1 cellular context compared by ENCODE assay signal in genomic region chr9:136339173-136339957, GRCh38.
TF ChIP-seq lines count a peak whose summit lies in the region.

No MANE protein-coding gene starts in this region.

TF ChIP-seq in HepG2, 621 proteins besides CTCF, POLR2A, EP300 and RAD21 (continued from another document and continues in another):
- no peak for TF ChIP-seq RERE (CRISPR knock-in tag; IDR thresholded peaks at IDR 0.05; ENCODE audit: low read depth)
- no peak for TF ChIP-seq PLSCR1 (CRISPR knock-in tag; IDR thresholded peaks at IDR 0.05; ENCODE audit: borderline replicate concordance)
- peak; percentile 48; the same call in 1 of the 2 replicates for TF ChIP-seq ZNF143 (CRISPR knock-in tag; IDR thresholded peaks at IDR 0.05)
- TF ChIP-seq BHLHE40 (IDR thresholded peaks at IDR 0.05; ENCODE audit: low read length) = 0 out of 2 replicates have a peak, but pooled peaks have one; percentile 12
- TF ChIP-seq GABPA (IDR thresholded peaks at IDR 0.05; ENCODE audit: low read depth, low read length) = no peak
- TF ChIP-seq GABPA (CRISPR knock-in tag; IDR thresholded peaks at IDR 0.05; ENCODE audit: low read depth) = peak; percentile 67
- TF ChIP-seq MIER3 (CRISPR knock-in tag; IDR thresholded peaks at IDR 0.05; ENCODE audit: borderline replicate concordance) = peak; percentile 36; the same call in 1 of the 2 replicates
- peak; percentile 67; the same call in 1 of the 2 replicates for TF ChIP-seq PITX1 (CRISPR knock-in tag; IDR thresholded peaks at IDR 0.05)
- TF ChIP-seq ZNF512 (CRISPR knock-in tag; IDR thresholded peaks at IDR 0.05) = no peak
- no peak for TF ChIP-seq SNAI1 (CRISPR knock-in tag; IDR thresholded peaks at IDR 0.05; ENCODE audit: borderline replicate concordance)
- no peak for TF ChIP-seq MLLT10 (CRISPR knock-in tag; IDR thresholded peaks at IDR 0.05)
- TF ChIP-seq ZNF589 (CRISPR knock-in tag; conservative IDR thresholded peaks at IDR 0.05) = no peak
- no peak for TF ChIP-seq PAF1 (CRISPR knock-in tag; IDR thresholded peaks at IDR 0.05)
- TF ChIP-seq ZNF660 (CRISPR knock-in tag; IDR thresholded peaks at IDR 0.05; ENCODE audit: borderline replicate concordance, low read depth) = no peak
- TF ChIP-seq, protein P1, sequence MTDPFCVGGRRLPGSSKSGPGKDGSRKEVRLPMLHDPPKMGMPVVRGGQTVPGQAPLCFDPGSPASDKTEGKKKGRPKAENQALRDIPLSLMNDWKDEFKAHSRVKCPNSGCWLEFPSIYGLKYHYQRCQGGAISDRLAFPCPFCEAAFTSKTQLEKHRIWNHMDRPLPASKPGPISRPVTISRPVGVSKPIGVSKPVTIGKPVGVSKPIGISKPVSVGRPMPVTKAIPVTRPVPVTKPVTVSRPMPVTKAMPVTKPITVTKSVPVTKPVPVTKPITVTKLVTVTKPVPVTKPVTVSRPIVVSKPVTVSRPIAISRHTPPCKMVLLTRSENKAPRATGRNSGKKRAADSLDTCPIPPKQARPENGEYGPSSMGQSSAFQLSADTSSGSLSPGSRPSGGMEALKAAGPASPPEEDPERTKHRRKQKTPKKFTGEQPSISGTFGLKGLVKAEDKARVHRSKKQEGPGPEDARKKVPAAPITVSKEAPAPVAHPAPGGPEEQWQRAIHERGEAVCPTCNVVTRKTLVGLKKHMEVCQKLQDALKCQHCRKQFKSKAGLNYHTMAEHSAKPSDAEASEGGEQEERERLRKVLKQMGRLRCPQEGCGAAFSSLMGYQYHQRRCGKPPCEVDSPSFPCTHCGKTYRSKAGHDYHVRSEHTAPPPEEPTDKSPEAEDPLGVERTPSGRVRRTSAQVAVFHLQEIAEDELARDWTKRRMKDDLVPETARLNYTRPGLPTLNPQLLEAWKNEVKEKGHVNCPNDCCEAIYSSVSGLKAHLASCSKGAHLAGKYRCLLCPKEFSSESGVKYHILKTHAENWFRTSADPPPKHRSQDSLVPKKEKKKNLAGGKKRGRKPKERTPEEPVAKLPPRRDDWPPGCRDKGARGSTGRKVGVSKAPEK (CRISPR knock-in tag; IDR thresholded peaks at IDR 0.05; ENCODE audit: borderline replicate concordance) = no peak
- 0 out of 2 replicates have a peak, but pooled peaks have one; percentile 14 for TF ChIP-seq BCL6 (CRISPR knock-in tag; IDR thresholded peaks at IDR 0.05)
- TF ChIP-seq ZNF703 (CRISPR knock-in tag; IDR thresholded peaks at IDR 0.05; ENCODE audit: borderline replicate concordance) = no peak
- no peak for TF ChIP-seq SP2 (CRISPR knock-in tag; IDR thresholded peaks at IDR 0.05)
- no peak for TF ChIP-seq ZNF530 (CRISPR knock-in tag; IDR thresholded peaks at IDR 0.05; ENCODE audit: low read depth)
- no peak for TF ChIP-seq TAF1 (CRISPR knock-in tag; IDR thresholded peaks at IDR 0.05)
- TF ChIP-seq RFX1 (IDR thresholded peaks at IDR 0.05) = no peak
- TF ChIP-seq MBD4 (IDR thresholded peaks at IDR 0.05; ENCODE audit: borderline replicate concordance, low read length) = no peak
- no peak for TF ChIP-seq RAD51 (IDR thresholded peaks at IDR 0.05; ENCODE audit: borderline replicate concordance)
- TF ChIP-seq, protein P2, sequence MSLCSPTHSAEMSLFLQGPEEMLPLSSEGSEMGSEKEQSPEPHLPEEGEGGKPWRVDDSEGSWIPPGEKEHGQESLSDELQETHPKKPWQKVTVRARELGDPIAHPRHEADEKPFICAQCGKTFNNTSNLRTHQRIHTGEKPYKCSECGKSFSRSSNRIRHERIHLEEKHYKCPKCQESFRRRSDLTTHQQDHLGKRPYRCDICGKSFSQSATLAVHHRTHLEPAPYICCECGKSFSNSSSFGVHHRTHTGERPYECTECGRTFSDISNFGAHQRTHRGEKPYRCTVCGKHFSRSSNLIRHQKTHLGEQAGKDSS (CRISPR knock-in tag; IDR thresholded peaks at IDR 0.05; ENCODE audit: borderline replicate concordance, low read depth) = peak; percentile 51; the same call in 1 of the 2 replicates
- TF ChIP-seq, protein P3, sequence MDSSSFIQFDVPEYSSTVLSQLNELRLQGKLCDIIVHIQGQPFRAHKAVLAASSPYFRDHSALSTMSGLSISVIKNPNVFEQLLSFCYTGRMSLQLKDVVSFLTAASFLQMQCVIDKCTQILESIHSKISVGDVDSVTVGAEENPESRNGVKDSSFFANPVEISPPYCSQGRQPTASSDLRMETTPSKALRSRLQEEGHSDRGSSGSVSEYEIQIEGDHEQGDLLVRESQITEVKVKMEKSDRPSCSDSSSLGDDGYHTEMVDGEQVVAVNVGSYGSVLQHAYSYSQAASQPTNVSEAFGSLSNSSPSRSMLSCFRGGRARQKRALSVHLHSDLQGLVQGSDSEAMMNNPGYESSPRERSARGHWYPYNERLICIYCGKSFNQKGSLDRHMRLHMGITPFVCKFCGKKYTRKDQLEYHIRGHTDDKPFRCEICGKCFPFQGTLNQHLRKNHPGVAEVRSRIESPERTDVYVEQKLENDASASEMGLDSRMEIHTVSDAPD (CRISPR knock-in tag; IDR thresholded peaks at IDR 0.05) = no peak
- TF ChIP-seq CCDC6 (CRISPR knock-in tag; IDR thresholded peaks at IDR 0.05) = no peak
- TF ChIP-seq, protein P4, sequence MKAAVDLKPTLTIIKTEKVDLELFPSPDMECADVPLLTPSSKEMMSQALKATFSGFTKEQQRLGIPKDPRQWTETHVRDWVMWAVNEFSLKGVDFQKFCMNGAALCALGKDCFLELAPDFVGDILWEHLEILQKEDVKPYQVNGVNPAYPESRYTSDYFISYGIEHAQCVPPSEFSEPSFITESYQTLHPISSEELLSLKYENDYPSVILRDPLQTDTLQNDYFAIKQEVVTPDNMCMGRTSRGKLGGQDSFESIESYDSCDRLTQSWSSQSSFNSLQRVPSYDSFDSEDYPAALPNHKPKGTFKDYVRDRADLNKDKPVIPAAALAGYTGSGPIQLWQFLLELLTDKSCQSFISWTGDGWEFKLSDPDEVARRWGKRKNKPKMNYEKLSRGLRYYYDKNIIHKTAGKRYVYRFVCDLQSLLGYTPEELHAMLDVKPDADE (CRISPR knock-in tag; IDR thresholded peaks at IDR 0.05) = no peak
- TF ChIP-seq NFYC (CRISPR knock-in tag; IDR thresholded peaks at IDR 0.05) = no peak
- TF ChIP-seq ZNF747 (CRISPR knock-in tag; IDR thresholded peaks at IDR 0.05; ENCODE audit: borderline replicate concordance) = peak; percentile 24; the same call in 1 of the 2 replicates
- no peak for TF ChIP-seq PREB (CRISPR knock-in tag; IDR thresholded peaks at IDR 0.05)
- TF ChIP-seq CHD2 (IDR thresholded peaks at IDR 0.05; ENCODE audit: low read depth, low read length) = no peak
- peak; percentile 56; the same call in 1 of the 2 replicates for TF ChIP-seq HNF4A (CRISPR knock-in tag; IDR thresholded peaks at IDR 0.05)
- peak; percentile 93 for TF ChIP-seq XRCC5 (optimal IDR thresholded peaks at IDR 0.05; ENCODE audit: low read length)
- no peak for TF ChIP-seq MLX (CRISPR knock-in tag; IDR thresholded peaks at IDR 0.05)
- no peak for TF ChIP-seq GLI4 (CRISPR knock-in tag; IDR thresholded peaks at IDR 0.05; ENCODE audit: borderline replicate concordance)
- no peak for TF ChIP-seq TEAD2 (CRISPR knock-in tag; IDR thresholded peaks at IDR 0.05)
- peak; percentile 27; the same call in 1 of the 2 replicates for TF ChIP-seq ZSCAN25 (CRISPR knock-in tag; IDR thresholded peaks at IDR 0.05)
- TF ChIP-seq NFKB2 (CRISPR knock-in tag; IDR thresholded peaks at IDR 0.05; ENCODE audit: borderline replicate concordance) = peak; percentile 6; the same call in 1 of the 2 replicates
- peak; percentile 49 for TF ChIP-seq ZNF687 (CRISPR knock-in tag; IDR thresholded peaks at IDR 0.05)
- TF ChIP-seq ZFY (CRISPR knock-in tag; IDR thresholded peaks at IDR 0.05) = peak; percentile 31; the same call in 1 of the 2 replicates
- TF ChIP-seq KLF12 (CRISPR knock-in tag; IDR thresholded peaks at IDR 0.05; ENCODE audit: borderline replicate concordance) = no peak
